ENCODE assay signal across 1 cellular context in the genomic region with DNA sequence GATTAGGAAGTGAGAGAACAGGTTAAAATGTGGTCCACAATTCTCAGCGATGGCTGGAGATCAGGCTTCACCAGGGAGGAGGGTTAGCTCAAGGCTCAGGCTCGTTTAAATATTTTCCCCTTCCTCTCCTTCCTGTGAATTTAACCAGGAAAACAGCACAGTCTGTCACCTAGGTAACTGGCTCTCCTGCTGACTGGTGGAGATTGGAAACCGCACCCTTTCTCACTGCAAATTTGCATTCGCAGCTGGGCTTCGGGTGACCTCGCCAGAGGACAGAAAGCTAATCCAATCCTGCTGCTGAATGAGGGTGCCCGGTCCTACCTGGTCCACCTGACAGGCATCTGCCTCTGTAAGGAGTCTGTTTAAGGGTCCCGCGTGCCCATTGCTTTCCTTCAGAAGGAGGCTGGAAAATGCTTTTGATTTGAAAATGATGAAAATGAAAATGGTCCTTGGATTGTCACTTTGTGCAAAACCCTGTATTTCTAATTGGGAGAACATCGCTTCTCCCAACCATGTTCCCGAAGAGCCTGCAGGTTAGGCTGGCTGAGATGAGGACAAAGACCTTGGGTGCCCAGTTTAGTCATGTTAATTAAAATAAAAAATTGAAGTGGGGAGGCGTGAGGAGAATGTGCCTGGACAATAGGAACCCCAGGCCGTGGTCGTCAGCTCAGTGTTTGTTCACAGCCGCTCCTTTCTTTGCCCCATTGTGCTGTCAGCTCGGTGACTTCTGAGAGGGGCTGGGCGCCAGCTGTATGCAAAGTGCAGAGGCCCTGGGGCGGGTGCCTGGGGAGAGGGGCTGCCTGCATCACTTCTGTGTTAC.
TF ChIP-seq lines count a peak whose summit lies in the region.

No MANE protein-coding gene starts in this region.

TF ChIP-seq in HepG2, 621 proteins besides CTCF, POLR2A, EP300 and RAD21:
- TF ChIP-seq TIGD3 (CRISPR knock-in tag; IDR thresholded peaks at IDR 0.05; ENCODE audit: borderline replicate concordance), result no peak
- no peak for TF ChIP-seq ZNF570 (CRISPR knock-in tag; IDR thresholded peaks at IDR 0.05; ENCODE audit: borderline replicate concordance)
- TF ChIP-seq ZNF333 (CRISPR knock-in tag; IDR thresholded peaks at IDR 0.05; ENCODE audit: borderline replicate concordance), result no peak
- no peak for TF ChIP-seq BATF2 (CRISPR knock-in tag; IDR thresholded peaks at IDR 0.05)
